In the genomic region with DNA sequence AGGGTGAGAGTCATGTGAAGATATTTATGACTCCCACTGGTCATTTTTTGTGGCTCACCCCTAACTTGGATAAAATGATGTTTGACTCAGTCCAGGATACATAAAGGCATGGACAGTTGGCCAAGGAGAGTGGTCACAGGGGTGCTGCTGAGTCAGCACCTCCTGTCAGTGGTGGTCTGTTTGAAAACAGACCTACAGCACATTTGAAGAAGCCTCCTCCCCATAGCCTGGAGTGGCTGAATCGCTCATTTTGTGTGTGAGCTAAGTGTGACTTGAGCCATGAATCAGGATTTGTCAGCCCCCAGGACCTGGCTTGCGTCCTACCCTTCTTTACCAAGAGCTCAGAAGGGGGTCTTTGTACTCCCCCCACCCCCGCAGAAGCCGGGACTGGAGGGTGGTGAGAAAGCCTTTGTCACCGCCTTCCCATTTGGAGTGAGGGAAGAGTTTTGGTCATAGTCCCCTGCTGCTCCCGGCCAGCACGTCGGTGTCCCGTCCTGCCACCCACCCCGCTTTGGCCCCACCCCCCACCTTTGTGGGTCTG, we compare ENCODE assay signal across 11 cellular contexts. TPM values are rescaled to one million over a fixed set of nuclear protein-coding genes. Genes with fewer than 3 reads are reported as not detected.
DNase-seq lines count a peak whose midpoint lies in the region; ATAC-seq and TF ChIP-seq lines count a peak whose summit lies in the region.
"Had no signal": no experiment of that assay in that cellular context is flagged by ENCODE, and none has a peak within 500 bp of the region (broad histone marks: within the 10 kb centered on the region; RNA-seq: fewer than 3 reads in every experiment).

No MANE protein-coding gene starts in this region.

- no peak overlapping the region for H2AK5ac ChIP-seq in trophoblast cell (ENCODE audit: low read length)

- no peak for TF ChIP-seq POLR2A in spleen (IDR thresholded peaks at IDR 0.05)

- no peak overlapping the region for H4K91ac ChIP-seq in trophoblast cell (ENCODE audit: low read depth, low read length)

- DNase-seq in GM12865 (ENCODE audit: low read depth) (peak; percentile 26), SJSA1 (ENCODE audit: low read depth in 1 of 2, low spot score in 2 of 2) (peak; percentile 79 to 87), fibroblast of peridontal ligament (ENCODE audit: extremely low read depth) (peak; percentile 70), trophoblast cell (peak in 1 of 2 donors; percentile 34), left colon (no peak), spleen (no peak)
- DNase-seq: NCI-H1417, retina, SHP77 had no signal

- peaks cover 23% of the 10 kb centered on the region for H3K79me2 ChIP-seq in trophoblast cell (ENCODE audit: control insufficient read depth, insufficient read depth, low read length, poor library complexity)

- H2BK12ac ChIP-seq in trophoblast cell (ENCODE audit: low read length), result no peak overlapping the region

- H3K36me3 Mint-ChIP-seq in stimulated activated memory B cell treated with anti-CD40 and anti-IgM and Interleukin-4, amounts not matched to agents 10 μg/mL and 1 μg/mL and 100 μg/mL, for 72 hours, result no peaks in the 10 kb centered on the region

- no peaks in the 10 kb centered on the region for H3K9me3 ChIP-seq in SJSA1 (replicated peaks)
- no peaks in the 10 kb centered on the region for H3K9me3 ChIP-seq in trophoblast cell (ENCODE audit: insufficient read depth, low read depth, low read length)
- no peaks in the 10 kb centered on the region for H3K9me3 ChIP-seq in spleen

- H3K4ac ChIP-seq in trophoblast cell (ENCODE audit: low read depth, low read length), result peak overlapping the region; percentile 7

- intact Hi-C loops in left colon (cut with DNase I, micrococcal nuclease), result no loop called here
- intact Hi-C loops in spleen (cut with DNase I; ENCODE audit: low total_unique reads), result no loop called here

- peak overlapping the region; percentile 65 for H3K27ac ChIP-seq in SJSA1
- H3K27ac ChIP-seq in trophoblast cell (ENCODE audit: low read depth, low read length), result peak overlapping the region; percentile 59
- H3K27ac ChIP-seq in spleen, result no peak overlapping the region

- H3K23ac ChIP-seq in trophoblast cell (ENCODE audit: low read length), result no peak overlapping the region

- no peak overlapping the region for H2BK5ac ChIP-seq in trophoblast cell (ENCODE audit: low read depth, low read length, poor library complexity)

- H3K27ac Mint-ChIP-seq in stimulated activated memory B cell treated with anti-CD40 and anti-IgM and Interleukin-4, amounts not matched to agents 10 μg/mL and 1 μg/mL and 100 μg/mL, for 72 hours, result no peak overlapping the region

- H3K9ac ChIP-seq in trophoblast cell (ENCODE audit: low read length), result no peak overlapping the region

- peaks cover 13% of the 10 kb centered on the region for H3K79me1 ChIP-seq in trophoblast cell (ENCODE audit: low read length)

- H3K9me3 Mint-ChIP-seq in stimulated activated memory B cell treated with anti-CD40 and anti-IgM and Interleukin-4, amounts not matched to agents 10 μg/mL and 1 μg/mL and 100 μg/mL, for 72 hours, result no peaks in the 10 kb centered on the region

- H3K18ac ChIP-seq in trophoblast cell (ENCODE audit: low read length), result no peak overlapping the region

- ATAC-seq in left colon (no peak), GM18498 (IDR thresholded peaks at IDR 0.05; ENCODE audit: unreplicated experiment) (no peak)
- no peak for ATAC-seq in stimulated activated memory B cell treated with anti-CD40 and anti-IgM and Interleukin-4, amounts not matched to agents 10 μg/mL and 1 μg/mL and 100 μg/mL, for 72 hours

- H3K4me2 ChIP-seq in trophoblast cell (ENCODE audit: low read length), result peak overlapping the region; percentile 58

- H3K4me3 Mint-ChIP-seq in stimulated activated memory B cell treated with anti-CD40 and anti-IgM and Interleukin-4, amounts not matched to agents 10 μg/mL and 1 μg/mL and 100 μg/mL, for 72 hours, result no peak overlapping the region

- H3K4me3 ChIP-seq in GM12865 (ENCODE audit: low read depth, low read length) (no peak overlapping the region), SJSA1 (no peak overlapping the region), trophoblast cell (ENCODE audit: low read depth, low read length) (no peak overlapping the region), spleen (no peak overlapping the region)

- H3K27me3 Mint-ChIP-seq in stimulated activated memory B cell treated with anti-CD40 and anti-IgM and Interleukin-4, amounts not matched to agents 10 μg/mL and 1 μg/mL and 100 μg/mL, for 72 hours, result no peaks in the 10 kb centered on the region

- TF ChIP-seq CTCF in GM12865 (IDR thresholded peaks at IDR 0.05; ENCODE audit: insufficient read depth, low read depth, low read length, missing control alignments), result no peak
- TF ChIP-seq CTCF in spleen (IDR thresholded peaks at IDR 0.05 in 8 of 11, conservative IDR thresholded peaks at IDR 0.05 in 3 of 11), result no peak

- no peak overlapping the region for H4K8ac ChIP-seq in trophoblast cell (ENCODE audit: low read depth, low read length)

- peaks cover 84% of the 10 kb centered on the region for H3K4me1 ChIP-seq in SJSA1 (replicated peaks)
- peaks cover 30 to 35% of the 10 kb centered on the region in 2 experiments for H3K4me1 ChIP-seq in trophoblast cell (ENCODE audit: control insufficient read depth in 1 of 2, insufficient read depth in 2 of 2, low read length in 2 of 2)
- H3K4me1 ChIP-seq in spleen, result peaks cover 13 to 71% (median 40%) of the 10 kb centered on the region in 6 donors

- H3K4me1 Mint-ChIP-seq in stimulated activated memory B cell treated with anti-CD40 and anti-IgM and Interleukin-4, amounts not matched to agents 10 μg/mL and 1 μg/mL and 100 μg/mL, for 72 hours, result peaks cover 55% of the 10 kb centered on the region

- no peak overlapping the region for H2AFZ ChIP-seq in trophoblast cell (ENCODE audit: insufficient read depth, low read length, poor library complexity)

- no peak overlapping the region for H4K12ac ChIP-seq in trophoblast cell (ENCODE audit: low read depth, low read length)

- H3K36me3 ChIP-seq in SJSA1, result no peaks in the 10 kb centered on the region
- peaks cover 0 to 2% of the 10 kb centered on the region in 2 experiments for H3K36me3 ChIP-seq in trophoblast cell (ENCODE audit: control insufficient read depth in 1 of 2, insufficient read depth in 2 of 2, low read length in 2 of 2)
- no peaks in the 10 kb centered on the region for H3K36me3 ChIP-seq in spleen

- no peak overlapping the region for H2BK120ac ChIP-seq in trophoblast cell (ENCODE audit: insufficient read depth, low read length, poor library complexity)

- no peak overlapping the region for H3K14ac ChIP-seq in trophoblast cell (ENCODE audit: low read length)

- WGBS in trophoblast cell (ENCODE audit: extremely low coverage, insufficient coverage, insufficient read length), result no CpG with 5 or more reads among the region's 10 CpGs
- WGBS in spleen, 5 donors, result 78 to 90% (median 88%) methylated on average over 10 of the region's 10 CpGs

- H3K27me3 ChIP-seq in SJSA1 (replicated peaks) (no peaks in the 10 kb centered on the region), trophoblast cell (ENCODE audit: insufficient read depth, low read length) (no peaks in the 10 kb centered on the region), spleen (replicated peaks in 1 of 7) (no peaks in the 10 kb centered on the region)

RNA-seq across cellular contexts. Expression of a gene that starts 35.6 kb away (rescaled TPM):
- total RNA-seq in SJSA1 (2014; rRNA removed; shearing (Covaris generic)), result 62.2 and 99.6 TPM in 2 replicates
- 47.9 and 49.7 TPM in 2 replicates for polyA plus RNA-seq in trophoblast cell (2013)
- total RNA-seq in left colon, result 100 to 1,000 TPM; 140 to 181 TPM
- 100 to 1,000 TPM; 139 to 280 (median 214) TPM for total RNA-seq in spleen
- polyA plus RNA-seq in spleen, result 10 to 100 TPM; 21.5 to 63.1 (median 55.2) TPM

Comparison
In these comparisons a context has a peak if more than half of its experiments do, and no peak if none do; other contexts are left out.
1. DNase-seq: peak in GM12865 (single experiment), SJSA1 (2 of 2) and fibroblast of peridontal ligament (single experiment); none in left colon (0 of 2) and spleen (single experiment).
2. H3K27ac ChIP-seq: peak in SJSA1 (single experiment) and trophoblast cell (single experiment); none in spleen (0 of 8).